ENCODE assay signal across 1 cellular context in the genomic region with DNA sequence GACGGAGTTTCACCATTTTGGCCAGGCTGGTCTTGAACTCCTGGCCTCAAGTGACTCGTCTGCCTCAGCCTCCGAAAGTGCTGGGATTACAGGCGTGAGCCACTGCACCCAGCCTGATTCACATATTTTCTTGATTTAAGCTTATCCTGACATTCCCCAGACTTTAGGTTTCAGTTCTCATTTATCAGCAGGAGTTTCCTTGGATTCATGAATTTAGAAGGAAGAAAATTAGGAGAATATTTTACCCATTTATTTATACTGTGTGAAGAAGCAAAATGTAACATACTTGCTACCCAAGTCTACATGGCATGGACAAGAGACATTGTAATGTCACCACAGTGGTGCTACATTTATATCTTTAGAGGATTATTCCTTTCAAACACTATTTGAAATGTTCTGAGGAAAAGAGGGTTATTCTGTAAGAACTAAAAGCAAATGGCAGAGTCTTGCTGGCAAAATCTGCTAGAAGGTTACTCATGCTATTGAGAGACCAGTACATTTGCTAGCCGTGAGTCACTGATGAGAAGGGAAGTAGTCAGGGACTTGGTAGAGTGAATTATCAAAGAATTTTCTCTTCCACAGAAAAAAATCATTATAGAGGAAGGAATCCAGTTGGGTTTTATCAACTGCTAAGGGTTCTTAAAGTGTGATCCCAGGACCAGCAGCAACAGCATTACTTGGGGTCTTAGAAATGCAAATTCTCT.
A peak's percentile ranks its signal among the peaks of the same experiment; 100 is the strongest.
TF ChIP-seq lines count a peak whose summit lies in the region.

No MANE protein-coding gene starts in this region.

TF ChIP-seq in K562, 482 proteins besides CTCF, POLR2A, EP300 and RAD21:
- 0 out of 2 replicates have a peak, but pooled peaks have one; percentile 27 for TF ChIP-seq FOSL1 (tag; conservative IDR thresholded peaks at IDR 0.05)
- TF ChIP-seq ZSCAN29 (IDR thresholded peaks at IDR 0.05) = no peak
TF ChIP-seq in K562: peak in this region for 1.
